ENCODE assay signal across 8 cellular contexts in genomic region chr12:67555075-67555717, GRCh38.
DNase-seq lines count a peak whose midpoint lies in the region; TF ChIP-seq lines count a peak whose summit lies in the region.
"Not testable (repeated sequence)": the region's sequence is repeated elsewhere in the genome, so short reads cannot be mapped to it uniquely, and the experiment has no call there.

No MANE protein-coding gene starts in this region.

- not testable (repeated sequence) for H3K36me3 ChIP-seq in stomach

- peak overlapping the region in 1 of 5 donors; percentile 72 for H3K4me3 Mint-ChIP-seq in immature natural killer cell
- H3K4me3 Mint-ChIP-seq in neural crest cell: not testable (repeated sequence)

- intact Hi-C loops in stomach (cut with DNase I; ENCODE audit: low total_unique reads): not testable (repeated sequence)

- not testable (repeated sequence) for H3K27ac Mint-ChIP-seq in immature natural killer cell; neural crest cell (ENCODE audit: unreplicated experiment)

- not testable (repeated sequence) for TF ChIP-seq POLR2A in stomach (IDR thresholded peaks at IDR 0.05)

- TF ChIP-seq EP300 in stomach (IDR thresholded peaks at IDR 0.05): not testable (repeated sequence)

- H3K27me3 Mint-ChIP-seq in immature natural killer cell (ENCODE audit: low read depth in 3 of 3); neural crest cell (ENCODE audit: low read depth): not testable (repeated sequence)

- H3K27me3 ChIP-seq in stomach: not testable (repeated sequence)

- not testable (repeated sequence) for H3K9me3 ChIP-seq in stomach

- H3K4me1 Mint-ChIP-seq in immature natural killer cell, neural crest cell: not testable (repeated sequence)

- H3K36me3 Mint-ChIP-seq in immature natural killer cell: peaks cover 0 to 14% (median 4%) of the 10 kb centered on the region in 3 donors
- H3K36me3 Mint-ChIP-seq in neural crest cell (ENCODE audit: low read depth): not testable (repeated sequence)

- peaks cover 0 to 11% (median 4%) of the 10 kb centered on the region in 4 donors for H3K4me1 ChIP-seq in stomach

- not testable (repeated sequence) for H3K4me3 ChIP-seq in stomach

- DNase-seq in EH (ENCODE audit: low read depth) (peak; percentile 39), NCI-H2029 treated with DMSO at 0.1 percent for 48 hours (lab: John Stamatoyannopoulos, UW) (peak; percentile 33), SIG-M5 treated with dmso at 0.1 percent for 504 hours (lab: John Stamatoyannopoulos, UW; ENCODE audit: unreplicated experiment) (peak; percentile 35), amniotic epithelial cell (ENCODE audit: low read depth) (peak; percentile 37), immature natural killer cell (peak; percentile 61 to 67 (median 66)), neural crest cell (ENCODE audit: low read depth, low spot score) (peak; percentile 12), stomach (peak; percentile 65)
- DNase-seq in activated CD4-positive, alpha-beta T cell treated with anti-CD3 and anti-CD28 coated beads, Interleukin-2, amount 50 U/mL, for 48 hours: peak; percentile 10 to 12

- 24 to 37% (median 33%) methylated on average over 4 to 8 of the region's 8 CpGs for WGBS in stomach, 5 donors

- not testable (repeated sequence) for H3K27ac ChIP-seq in stomach

- TF ChIP-seq CTCF in neural crest cell (conservative IDR thresholded peaks at IDR 0.05); stomach (IDR thresholded peaks at IDR 0.05): not testable (repeated sequence)

- H3K9me3 Mint-ChIP-seq in immature natural killer cell: peaks cover 1 to 13% (median 8%) of the 10 kb centered on the region in 6 donors
- not testable (repeated sequence) for H3K9me3 Mint-ChIP-seq in neural crest cell

Comparison
In these comparisons a context has a peak if more than half of its experiments do, and no peak if none do; other contexts are left out.
1. DNase-seq: peak in every context shown above with its lines; median percentile 66 in immature natural killer cell; 65 in stomach; 39 in EH; 37 in amniotic epithelial cell; 35 in SIG-M5 treated with dmso at 0.1 percent for 504 hours; 33 in NCI-H2029 treated with DMSO at 0.1 percent for 48 hours; 12 in neural crest cell; 11 in activated CD4-positive, alpha-beta T cell treated with anti-CD3 and anti-CD28 coated beads, Interleukin-2, amount 50 U/mL, for 48 hours.